Comparison of ENCODE assay signal across 19 cellular contexts in genomic region chr10:130495891-130496642, GRCh38.
DNase-seq lines count a peak whose midpoint lies in the region; ATAC-seq, FAIRE-seq and TF ChIP-seq lines count a peak whose summit lies in the region.
"Had no signal": no experiment of that assay in that cellular context is flagged by ENCODE, and none has a peak within 500 bp of the region (broad histone marks: within the 10 kb centered on the region; RNA-seq: fewer than 3 reads in every experiment).

No MANE protein-coding gene starts in this region.

- H3K9me3 ChIP-seq in K562 (replicated peaks; ENCODE audit: control insufficient read depth, insufficient read depth, low read depth, low read length): no peaks in the 10 kb centered on the region; the same call in 1 of the 2 replicates
- H3K9me3 ChIP-seq in stomach: peaks cover 0 to 6% (median 3%) of the 10 kb centered on the region in 4 donors

- DNase-seq in activated naive CD8-positive, alpha-beta T cell treated with anti-CD3 and anti-CD28 coated beads, Interleukin-2, amount 50 U/mL, for 24 hours: no peak
- no peak for DNase-seq in activated naive CD8-positive, alpha-beta T cell treated with anti-CD3 and anti-CD28 coated beads for 36 hours
- peak in 3 of 4 experiments; percentile 25 to 42 (median 27) for DNase-seq in K562 (ENCODE audit: extremely low read depth in 1 of 4, low spot score in 3 of 4)
- peak; percentile 44 for DNase-seq in islet precursor cell
- DNase-seq in urothelium cell line (ENCODE audit: low spot score): peak; percentile 13
- no peak for DNase-seq in stomach
- DNase-seq: ACHN; activated CD4-positive, alpha-beta T cell treated with anti-CD3 and anti-CD28 coated beads, Interleukin-2, amount 10 ng/mL, durations not matched to agents 24 days and 14 days; activated naive CD8-positive, alpha-beta T cell treated with anti-CD3 and anti-CD28 coated beads, Interleukin-2, amount 10 ng/mL, durations not matched to agents 7 days and 5 days; activated T-cell treated with anti-CD3 and anti-CD28 coated beads, Interleukin-2, amount 50 U/mL, for 1 hour; central memory CD4-positive, alpha-beta T cell; COR-L47; NCI-H1105; NCI-H226 had no signal

- intact Hi-C loops in K562 (cut with micrococcal nuclease) (no loop called here), stomach (cut with DNase I; ENCODE audit: low total_unique reads) (no loop called here)

- no TSS peak for BruUV-seq in K562 (replicated peaks; lab: Mats Ljungman, UMichigan)

- no peaks in the 10 kb centered on the region for H3K79me2 ChIP-seq in K562 (ENCODE audit: control insufficient read depth, insufficient read depth, low read length)

- CTCF ChIA-PET in K562 (lab: Yijun Ruan, JAX; ENCODE audit: low intra/inter-chr PET ratio): no interaction called here

- H3K4me3 ChIP-seq in K562 (no peak overlapping the region), stomach (no peak overlapping the region)
- H3K4me3 ChIP-seq: SJSA1 had no signal

- TF ChIP-seq POLR2A in K562 (conservative IDR thresholded peaks at IDR 0.05) (no peak), stomach (IDR thresholded peaks at IDR 0.05) (no peak)

- H2AFZ ChIP-seq in K562 (ENCODE audit: low read depth, low read length): no peak overlapping the region

- H3K27me3 ChIP-seq in K562 (ENCODE audit: control insufficient read depth in 2 of 2, insufficient read depth in 2 of 2, low read length in 2 of 2) (no peaks in the 10 kb centered on the region), stomach (no peaks in the 10 kb centered on the region)
- H3K27me3 ChIP-seq: SJSA1 had no signal

- in situ Hi-C loops in K562 (cut with MboI): no loop called here

- TF ChIP-seq CTCF in K562 (IDR thresholded peaks at IDR 0.05 in 2 of 3, conservative IDR thresholded peaks at IDR 0.05 in 1 of 3; ENCODE audit: insufficient read depth in 2 of 3, low read depth in 1 of 3, low read length in 3 of 3): no peak
- no peak for TF ChIP-seq CTCF in stomach (IDR thresholded peaks at IDR 0.05)

- no peak for TF ChIP-seq RAD21 in K562 (CRISPR knock-in tag; conservative IDR thresholded peaks at IDR 0.05 in 1 of 2, IDR thresholded peaks at IDR 0.05 in 1 of 2)

- no peaks in the 10 kb centered on the region for H3K4me1 Mint-ChIP-seq in activated naive CD8-positive, alpha-beta T cell treated with anti-CD3 and anti-CD28 coated beads, Interleukin-2, amount 50 U/mL, for 24 hours
- no peaks in the 10 kb centered on the region for H3K4me1 Mint-ChIP-seq in activated naive CD8-positive, alpha-beta T cell treated with anti-CD3 and anti-CD28 coated beads for 36 hours
- H3K4me1 Mint-ChIP-seq: activated CD4-positive, alpha-beta T cell treated with anti-CD3 and anti-CD28 coated beads, Interleukin-2, amount 10 ng/mL, durations not matched to agents 24 days and 14 days; activated naive CD8-positive, alpha-beta T cell treated with anti-CD3 and anti-CD28 coated beads, Interleukin-2, amount 10 ng/mL, durations not matched to agents 7 days and 5 days; IgD-negative memory B cell had no signal

- 3% methylated on average over 14 of the region's 14 CpGs for WGBS in K562 (ENCODE audit: insufficient coverage, low coverage, missing lambda C conversion rate)
- WGBS in stomach, 5 donors: 76 to 85% (median 84%) methylated on average over 11 to 14 of the region's 14 CpGs

- peak; percentile 34 for ATAC-seq in activated naive CD8-positive, alpha-beta T cell treated with anti-CD3 and anti-CD28 coated beads, Interleukin-2, amount 50 U/mL, for 24 hours
- ATAC-seq in K562 (no peak), HG02798 (IDR thresholded peaks at IDR 0.05; ENCODE audit: poor library complexity, unreplicated experiment) (no peak), HG02970 (IDR thresholded peaks at IDR 0.05; ENCODE audit: low FRiP score, unreplicated experiment) (no peak)

- H3K27me3 Mint-ChIP-seq in activated naive CD8-positive, alpha-beta T cell treated with anti-CD3 and anti-CD28 coated beads, Interleukin-2, amount 50 U/mL, for 24 hours: no peaks in the 10 kb centered on the region
- H3K27me3 Mint-ChIP-seq in activated naive CD8-positive, alpha-beta T cell treated with anti-CD3 and anti-CD28 coated beads for 36 hours: peaks cover 4% of the 10 kb centered on the region
- H3K27me3 Mint-ChIP-seq: activated CD4-positive, alpha-beta T cell treated with anti-CD3 and anti-CD28 coated beads, Interleukin-2, amount 10 ng/mL, durations not matched to agents 24 days and 14 days; activated naive CD8-positive, alpha-beta T cell treated with anti-CD3 and anti-CD28 coated beads, Interleukin-2, amount 10 ng/mL, durations not matched to agents 7 days and 5 days; IgD-negative memory B cell had no signal

- TF ChIP-seq EP300 in K562 (IDR thresholded peaks at IDR 0.05; ENCODE audit: low read length) (no peak), stomach (IDR thresholded peaks at IDR 0.05) (no peak)

- no peak overlapping the region for H3K4me3 Mint-ChIP-seq in activated naive CD8-positive, alpha-beta T cell treated with anti-CD3 and anti-CD28 coated beads, Interleukin-2, amount 50 U/mL, for 24 hours
- no peak overlapping the region for H3K4me3 Mint-ChIP-seq in activated naive CD8-positive, alpha-beta T cell treated with anti-CD3 and anti-CD28 coated beads for 36 hours
- H3K4me3 Mint-ChIP-seq: activated CD4-positive, alpha-beta T cell treated with anti-CD3 and anti-CD28 coated beads, Interleukin-2, amount 10 ng/mL, durations not matched to agents 24 days and 14 days; activated naive CD8-positive, alpha-beta T cell treated with anti-CD3 and anti-CD28 coated beads, Interleukin-2, amount 10 ng/mL, durations not matched to agents 7 days and 5 days; IgD-negative memory B cell had no signal

- no peaks in the 10 kb centered on the region for H3K9me3 Mint-ChIP-seq in activated naive CD8-positive, alpha-beta T cell treated with anti-CD3 and anti-CD28 coated beads, Interleukin-2, amount 50 U/mL, for 24 hours
- no peaks in the 10 kb centered on the region for H3K9me3 Mint-ChIP-seq in activated naive CD8-positive, alpha-beta T cell treated with anti-CD3 and anti-CD28 coated beads for 36 hours
- H3K9me3 Mint-ChIP-seq: activated CD4-positive, alpha-beta T cell treated with anti-CD3 and anti-CD28 coated beads, Interleukin-2, amount 10 ng/mL, durations not matched to agents 24 days and 14 days; activated naive CD8-positive, alpha-beta T cell treated with anti-CD3 and anti-CD28 coated beads, Interleukin-2, amount 10 ng/mL, durations not matched to agents 7 days and 5 days had no signal

- no peaks in the 10 kb centered on the region for H3K9me1 ChIP-seq in K562 (ENCODE audit: control insufficient read depth, insufficient read depth, low read length)

- no peak overlapping the region for H3K4me2 ChIP-seq in K562 (ENCODE audit: insufficient read depth, low read length)

- no peaks in the 10 kb centered on the region for H3K4me1 ChIP-seq in K562 (replicated peaks in 1 of 2; ENCODE audit: control insufficient read depth in 2 of 2, insufficient read depth in 2 of 2, low read length in 2 of 2)
- H3K4me1 ChIP-seq in stomach: no peaks in the 10 kb centered on the region
- H3K4me1 ChIP-seq: SJSA1 had no signal

- H3K27ac ChIP-seq in K562 (ENCODE audit: extremely low read depth, low read depth, low read length): no peak overlapping the region
- H3K27ac ChIP-seq in stomach: no peak overlapping the region
- H3K27ac ChIP-seq: SJSA1 had no signal

- H3K9ac ChIP-seq in K562 (ENCODE audit: insufficient read depth in 1 of 2, low read depth in 2 of 2, low read length in 2 of 2): no peak overlapping the region

- no peak overlapping the region for H3K27ac Mint-ChIP-seq in activated naive CD8-positive, alpha-beta T cell treated with anti-CD3 and anti-CD28 coated beads, Interleukin-2, amount 50 U/mL, for 24 hours
- H3K27ac Mint-ChIP-seq in activated naive CD8-positive, alpha-beta T cell treated with anti-CD3 and anti-CD28 coated beads for 36 hours: no peak overlapping the region
- H3K27ac Mint-ChIP-seq: activated CD4-positive, alpha-beta T cell treated with anti-CD3 and anti-CD28 coated beads, Interleukin-2, amount 10 ng/mL, durations not matched to agents 24 days and 14 days; activated naive CD8-positive, alpha-beta T cell treated with anti-CD3 and anti-CD28 coated beads, Interleukin-2, amount 10 ng/mL, durations not matched to agents 7 days and 5 days had no signal

- POLR2A ChIA-PET in K562 (lab: Yijun Ruan, JAX): no interaction called here

- H3K36me3 ChIP-seq in K562 (ENCODE audit: control insufficient read depth, insufficient read depth, low read length) (no peaks in the 10 kb centered on the region), stomach (no peaks in the 10 kb centered on the region)
- H3K36me3 ChIP-seq: SJSA1 had no signal

- FAIRE-seq in K562 (lab: Jason Lieb, UNC) (peak; percentile 57), urothelium cell line (lab: Jason Lieb, UNC) (peak; percentile 99)
- FAIRE-seq: G401.6 had no signal

- H4K20me1 ChIP-seq in K562 (replicated peaks; ENCODE audit: control insufficient read depth, insufficient read depth, low read length): no peaks in the 10 kb centered on the region

- no peaks in the 10 kb centered on the region for H3K36me3 Mint-ChIP-seq in activated naive CD8-positive, alpha-beta T cell treated with anti-CD3 and anti-CD28 coated beads, Interleukin-2, amount 50 U/mL, for 24 hours (ENCODE audit: low read depth)
- no peaks in the 10 kb centered on the region for H3K36me3 Mint-ChIP-seq in activated naive CD8-positive, alpha-beta T cell treated with anti-CD3 and anti-CD28 coated beads for 36 hours
- H3K36me3 Mint-ChIP-seq: activated naive CD8-positive, alpha-beta T cell treated with anti-CD3 and anti-CD28 coated beads, Interleukin-2, amount 10 ng/mL, durations not matched to agents 7 days and 5 days; IgD-negative memory B cell had no signal

TF ChIP-seq in K562, 482 proteins besides CTCF, POLR2A, EP300 and RAD21:
- TF ChIP-seq CBX3 (IDR thresholded peaks at IDR 0.05; ENCODE audit: borderline replicate concordance in 1 of 2, low read length in 2 of 2): no peak
TF ChIP-seq in K562: peak in this region for 0.

Comparison
In these comparisons a context has a peak if more than half of its experiments do, and no peak if none do; other contexts are left out.
1. DNase-seq: peak in K562 (3 of 4), islet precursor cell (single experiment) and urothelium cell line (single experiment); none in activated naive CD8-positive, alpha-beta T cell treated with anti-CD3 and anti-CD28 coated beads, Interleukin-2, amount 50 U/mL, for 24 hours (single experiment), activated naive CD8-positive, alpha-beta T cell treated with anti-CD3 and anti-CD28 coated beads for 36 hours (single experiment) and stomach (single experiment).